ENCODE assay signal across 22 cellular contexts in the genomic region with DNA sequence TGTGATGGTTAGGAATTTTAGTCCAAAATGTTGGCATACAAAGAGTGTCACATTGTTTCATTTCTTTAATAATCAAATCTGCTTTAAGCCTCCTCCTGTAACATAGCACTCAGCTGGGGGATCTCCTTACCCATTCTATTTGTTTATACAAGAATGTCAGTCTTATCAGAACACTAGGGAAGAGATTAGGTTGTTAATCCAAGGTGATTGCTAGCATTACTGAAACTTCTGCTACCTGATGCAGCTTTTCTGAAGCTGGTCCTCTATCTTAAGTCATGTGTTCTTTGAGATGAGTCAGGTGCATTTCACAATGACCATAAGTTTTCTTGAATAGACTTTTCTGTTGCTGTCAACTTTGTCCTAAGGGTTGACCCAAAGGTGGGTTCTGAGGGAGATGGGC.
"Had no signal": no experiment of that assay in that cellular context is flagged by ENCODE, and none has a peak within 500 bp of the region (broad histone marks: within the 10 kb centered on the region; RNA-seq: fewer than 3 reads in every experiment).

No MANE protein-coding gene starts in this region.

- H3K4me2 ChIP-seq: neural progenitor cell had no signal

- H3K36me3 ChIP-seq: colonic mucosa, esophagus muscularis mucosa, heart right ventricle, neural progenitor cell, right lobe of liver, thoracic aorta, tibial nerve, upper lobe of left lung had no signal

- H3K27me3 ChIP-seq: colonic mucosa, esophagus muscularis mucosa, heart right ventricle, neural progenitor cell, right lobe of liver, tibial nerve, upper lobe of left lung had no signal

- H3K4me1 ChIP-seq: colonic mucosa, esophagus muscularis mucosa, heart right ventricle, neural progenitor cell, parathyroid adenoma, right lobe of liver, tibial nerve, upper lobe of left lung had no signal

- H3K79me2 ChIP-seq: parathyroid adenoma had no signal

- H3K9ac ChIP-seq: neural progenitor cell, parathyroid adenoma had no signal

- H3K9me3 ChIP-seq: colonic mucosa, esophagus muscularis mucosa, right lobe of liver, thoracic aorta, upper lobe of left lung had no signal

- H3K4me3 ChIP-seq: colonic mucosa, esophagus muscularis mucosa, heart right ventricle, lung, neural progenitor cell, right lobe of liver, thoracic aorta, tibial nerve, upper lobe of left lung had no signal

- H3K27ac ChIP-seq: colonic mucosa, esophagus muscularis mucosa, heart right ventricle, neural progenitor cell, parathyroid adenoma, right lobe of liver, thoracic aorta, tibial nerve, upper lobe of left lung had no signal

- H2AFZ ChIP-seq: neural progenitor cell, parathyroid adenoma had no signal

- DNase-seq: colonic mucosa; effector CD8-positive, alpha-beta T cell; endodermal cell; foreskin melanocyte; glutamatergic neuron; heart right ventricle; hypothalamus; immature natural killer cell; midbrain; naive thymus-derived CD4-positive, alpha-beta T cell; right lobe of liver; small intestine; stimulated activated CD4-positive, alpha-beta T cell treated with anti-CD3 and anti-CD28 coated beads, Interleukin-15, amount 100 ng/mL, for 24 hours; stimulated activated CD4-positive, alpha-beta T cell treated with anti-CD3 and anti-CD28 coated beads, Interleukin-2, amount 100 ng/mL, for 48 hours; stimulated activated naive B cell treated with anti-CD40 and anti-IgM and Interleukin-4, amounts not matched to agents 10 μg/mL and 1 μg/mL and 100 μg/mL, for 72 hours; upper lobe of left lung had no signal
